ENCODE assay signal across 8 cellular contexts in genomic region chr6:42142118-42142835, GRCh38. TPM values are rescaled to one million over a fixed set of nuclear protein-coding genes. Genes with fewer than 3 reads are reported as not detected.
A peak's percentile ranks its signal among the peaks of the same experiment; 100 is the strongest.
DNase-seq lines count a peak whose midpoint lies in the region; ATAC-seq, FAIRE-seq and TF ChIP-seq lines count a peak whose summit lies in the region.

C6orf132 (minus strand) TSS chr6:42142620; CDS start chr6:42142444, 176 bp downstream.

- no peaks in the 10 kb centered on the region for H3K36me3 Mint-ChIP-seq in naive thymus-derived CD8-positive, alpha-beta T cell

- H3K9me3 Mint-ChIP-seq in naive thymus-derived CD8-positive, alpha-beta T cell = no peaks in the 10 kb centered on the region

- no peak for FAIRE-seq in GM12891 (lab: Jason Lieb, UNC)

- ATAC-seq in naive thymus-derived CD8-positive, alpha-beta T cell = peak; percentile 61 to 62
- no peak for ATAC-seq in HG02610 (IDR thresholded peaks at IDR 0.05; ENCODE audit: unreplicated experiment)

- peaks cover 4% of the 10 kb centered on the region for H3K36me3 ChIP-seq in NT2/D1 (ENCODE audit: insufficient read depth, insufficient read length, low read length)

- H3K4me3 ChIP-seq in NT2/D1 (ENCODE audit: insufficient read length, low read depth) (peak within 1 kb of the TSS; percentile 62), epithelial cell of proximal tubule (ENCODE audit: low read depth, low read length) (peak within 1 kb of the TSS; percentile 70)

- no peak for TF ChIP-seq POLR2A in GM12891 (IDR thresholded peaks at IDR 0.05; ENCODE audit: low read depth, low read length)

- peaks cover 2 to 16% (median 5%) of the 10 kb centered on the region in 4 donors for H3K4me1 Mint-ChIP-seq in naive thymus-derived CD8-positive, alpha-beta T cell

- peaks cover 12% of the 10 kb centered on the region for H3K4me1 ChIP-seq in NT2/D1 (ENCODE audit: insufficient read depth, insufficient read length)

- POLR2A ChIA-PET in naive thymus-derived CD8-positive, alpha-beta T cell (lab: Charles Lee) = no interaction called here

- peak; percentile 32 for DNase-seq in GM12891 (ENCODE audit: insufficient read length, low spot score)
- DNase-seq in NT2/D1 (ENCODE audit: low read depth, low spot score) = no peak
- no peak for DNase-seq in epithelial cell of proximal tubule (ENCODE audit: low read depth)
- peak in 2 of 10 donors; percentile 9 to 10 for DNase-seq in naive thymus-derived CD8-positive, alpha-beta T cell
- DNase-seq in SW 1271 (lab: John Stamatoyannopoulos, UW) = no peak
- DNase-seq in activated CD4-positive, alpha-beta T cell treated with anti-CD3 and anti-CD28 coated beads, Interleukin-2, amount 50 U/mL, for 1 hour = no peak
- DNase-seq in NCI-H1694 treated with DMSO at 0.1 percent for 48 hours (lab: John Stamatoyannopoulos, UW) = no peak

- peaks cover 16 to 35% (median 24%) of the 10 kb centered on the region in 5 donors for H3K27me3 Mint-ChIP-seq in naive thymus-derived CD8-positive, alpha-beta T cell

- peaks cover 23% of the 10 kb centered on the region for H3K27me3 ChIP-seq in NT2/D1 (ENCODE audit: insufficient read depth, insufficient read length)

- TF ChIP-seq CTCF in epithelial cell of proximal tubule (conservative IDR thresholded peaks at IDR 0.05; ENCODE audit: low read depth, low read length) = no peak

- no peaks in the 10 kb centered on the region for H3K9me3 ChIP-seq in NT2/D1 (ENCODE audit: insufficient read depth, low read length)

- H3K4me3 Mint-ChIP-seq in naive thymus-derived CD8-positive, alpha-beta T cell = peak within 1 kb of the TSS in 9 of 10 donors; percentile 60 to 84 (median 80)

- H3K27ac Mint-ChIP-seq in naive thymus-derived CD8-positive, alpha-beta T cell = peak within 1 kb of the TSS in 1 of 10 donors; percentile 28

- H3K9ac ChIP-seq in NT2/D1 (ENCODE audit: insufficient read length, low read depth) = peak within 1 kb of the TSS; percentile 85

TF ChIP-seq in GM12891, 5 proteins besides CTCF, POLR2A, EP300 and RAD21:
- no peak for TF ChIP-seq SPI1 (IDR thresholded peaks at IDR 0.05; ENCODE audit: low read depth, low read length)
- TF ChIP-seq POU2F2 (IDR thresholded peaks at IDR 0.05; ENCODE audit: low read depth, low read length) = no peak
- no peak for TF ChIP-seq PAX5 (IDR thresholded peaks at IDR 0.05; ENCODE audit: insufficient read depth, low read length, severe bottlenecking)
- no peak for TF ChIP-seq TAF1 (IDR thresholded peaks at IDR 0.05; ENCODE audit: low read depth, low read length)
- no peak for TF ChIP-seq POLR2AphosphoS5 (IDR thresholded peaks at IDR 0.05; ENCODE audit: low read depth, low read length)

RNA-seq across cellular contexts. Expression of gene C6orf132, which starts in this region (rescaled TPM):
- 0.03 TPM for polyA plus RNA-seq in GM12891 (2012; ENCODE audit: low read depth, missing spikeins)
- 15.3 and 19.8 TPM in 2 replicates for total RNA-seq in epithelial cell of proximal tubule
- total RNA-seq in naive thymus-derived CD8-positive, alpha-beta T cell = under 1 TPM; 0.08 to 0.13 TPM
- polyA plus RNA-seq in naive thymus-derived CD8-positive, alpha-beta T cell = under 1 TPM in 1 of 3 donors, not detected in 2; 0.08 TPM

Comparison
In these comparisons a context has a peak if more than half of its experiments do, and no peak if none do; other contexts are left out.
1. RNA of gene C6orf132 (total RNA-seq): 15.3 to 19.8 TPM in epithelial cell of proximal tubule; 0.08 to 0.13 TPM in naive thymus-derived CD8-positive, alpha-beta T cell; every median in the first group is over 10 times any median in the second.
2. Peak in ATAC-seq in naive thymus-derived CD8-positive, alpha-beta T cell; RNA of the gene not detected or under 1 TPM.